ENCODE assay signal across 1 cellular context in the genomic region with DNA sequence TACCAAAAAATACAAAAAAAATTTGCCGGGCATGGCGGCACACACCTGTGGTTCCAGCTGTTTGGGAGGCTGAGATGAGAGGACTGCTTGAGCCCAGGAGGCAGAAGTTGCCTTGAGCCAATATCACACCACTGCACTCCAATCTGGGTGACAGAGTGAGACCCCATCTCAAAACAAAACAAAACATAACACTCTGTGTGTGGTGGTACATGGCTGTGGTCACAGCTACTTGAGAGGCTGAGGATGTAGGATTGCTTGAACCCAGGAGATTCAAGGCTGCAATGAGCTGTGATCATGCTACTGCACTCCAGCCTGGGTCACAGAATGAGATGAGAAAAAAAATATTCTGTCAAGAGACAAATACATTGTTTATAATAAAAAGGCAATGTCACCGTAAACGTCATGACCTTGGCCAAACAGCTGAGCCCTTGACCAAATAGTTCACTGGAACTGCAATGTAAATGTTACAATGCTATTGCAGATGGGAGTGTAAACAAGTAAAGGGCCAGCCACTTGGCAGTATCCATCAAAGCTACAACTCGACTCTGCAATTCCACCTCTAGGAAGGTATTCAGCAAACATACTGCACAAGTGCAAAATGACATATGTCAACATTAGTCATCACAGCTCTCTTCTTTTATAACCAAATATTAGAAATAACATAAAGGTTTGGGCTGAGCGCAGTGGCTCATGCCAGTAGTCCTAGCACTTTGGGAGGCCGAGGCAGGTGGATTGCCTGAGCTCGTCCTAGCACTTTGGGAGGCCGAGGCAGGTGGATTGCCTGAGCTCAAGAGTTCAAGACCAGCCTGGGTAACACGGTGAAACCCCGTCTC.
TF ChIP-seq lines count a peak whose summit lies in the region.

No MANE protein-coding gene starts in this region.

TF ChIP-seq in HepG2, 621 proteins besides CTCF, POLR2A, EP300 and RAD21 (continued from another document and continues in another):
- TF ChIP-seq, protein P1, sequence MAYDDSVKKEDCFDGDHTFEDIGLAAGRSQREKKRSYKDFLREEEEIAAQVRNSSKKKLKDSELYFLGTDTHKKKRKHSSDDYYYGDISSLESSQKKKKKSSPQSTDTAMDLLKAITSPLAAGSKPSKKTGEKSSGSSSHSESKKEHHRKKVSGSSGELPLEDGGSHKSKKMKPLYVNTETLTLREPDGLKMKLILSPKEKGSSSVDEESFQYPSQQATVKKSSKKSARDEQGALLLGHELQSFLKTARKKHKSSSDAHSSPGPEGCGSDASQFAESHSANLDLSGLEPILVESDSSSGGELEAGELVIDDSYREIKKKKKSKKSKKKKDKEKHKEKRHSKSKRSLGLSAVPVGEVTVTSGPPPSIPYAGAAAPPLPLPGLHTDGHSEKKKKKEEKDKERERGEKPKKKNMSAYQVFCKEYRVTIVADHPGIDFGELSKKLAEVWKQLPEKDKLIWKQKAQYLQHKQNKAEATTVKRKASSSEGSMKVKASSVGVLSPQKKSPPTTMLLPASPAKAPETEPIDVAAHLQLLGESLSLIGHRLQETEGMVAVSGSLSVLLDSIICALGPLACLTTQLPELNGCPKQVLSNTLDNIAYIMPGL (CRISPR knock-in tag; IDR thresholded peaks at IDR 0.05; ENCODE audit: borderline replicate concordance in 1 of 2, low read depth in 1 of 2) = peak; percentile 52 to 84; a peak in 2 of 4 replicates
- peak; percentile 99 for TF ChIP-seq ZBTB20 (CRISPR knock-in tag; IDR thresholded peaks at IDR 0.05; ENCODE audit: borderline replicate concordance, low read depth)
- TF ChIP-seq MLLT10 (CRISPR knock-in tag; IDR thresholded peaks at IDR 0.05) = no peak
- no peak for TF ChIP-seq ZNF232 (CRISPR knock-in tag; IDR thresholded peaks at IDR 0.05; ENCODE audit: borderline replicate concordance)
- TF ChIP-seq ONECUT2 (CRISPR knock-in tag; IDR thresholded peaks at IDR 0.05) = no peak
- TF ChIP-seq NFE2L1 (CRISPR knock-in tag; IDR thresholded peaks at IDR 0.05; ENCODE audit: borderline replicate concordance) = no peak
- TF ChIP-seq, protein P2, sequence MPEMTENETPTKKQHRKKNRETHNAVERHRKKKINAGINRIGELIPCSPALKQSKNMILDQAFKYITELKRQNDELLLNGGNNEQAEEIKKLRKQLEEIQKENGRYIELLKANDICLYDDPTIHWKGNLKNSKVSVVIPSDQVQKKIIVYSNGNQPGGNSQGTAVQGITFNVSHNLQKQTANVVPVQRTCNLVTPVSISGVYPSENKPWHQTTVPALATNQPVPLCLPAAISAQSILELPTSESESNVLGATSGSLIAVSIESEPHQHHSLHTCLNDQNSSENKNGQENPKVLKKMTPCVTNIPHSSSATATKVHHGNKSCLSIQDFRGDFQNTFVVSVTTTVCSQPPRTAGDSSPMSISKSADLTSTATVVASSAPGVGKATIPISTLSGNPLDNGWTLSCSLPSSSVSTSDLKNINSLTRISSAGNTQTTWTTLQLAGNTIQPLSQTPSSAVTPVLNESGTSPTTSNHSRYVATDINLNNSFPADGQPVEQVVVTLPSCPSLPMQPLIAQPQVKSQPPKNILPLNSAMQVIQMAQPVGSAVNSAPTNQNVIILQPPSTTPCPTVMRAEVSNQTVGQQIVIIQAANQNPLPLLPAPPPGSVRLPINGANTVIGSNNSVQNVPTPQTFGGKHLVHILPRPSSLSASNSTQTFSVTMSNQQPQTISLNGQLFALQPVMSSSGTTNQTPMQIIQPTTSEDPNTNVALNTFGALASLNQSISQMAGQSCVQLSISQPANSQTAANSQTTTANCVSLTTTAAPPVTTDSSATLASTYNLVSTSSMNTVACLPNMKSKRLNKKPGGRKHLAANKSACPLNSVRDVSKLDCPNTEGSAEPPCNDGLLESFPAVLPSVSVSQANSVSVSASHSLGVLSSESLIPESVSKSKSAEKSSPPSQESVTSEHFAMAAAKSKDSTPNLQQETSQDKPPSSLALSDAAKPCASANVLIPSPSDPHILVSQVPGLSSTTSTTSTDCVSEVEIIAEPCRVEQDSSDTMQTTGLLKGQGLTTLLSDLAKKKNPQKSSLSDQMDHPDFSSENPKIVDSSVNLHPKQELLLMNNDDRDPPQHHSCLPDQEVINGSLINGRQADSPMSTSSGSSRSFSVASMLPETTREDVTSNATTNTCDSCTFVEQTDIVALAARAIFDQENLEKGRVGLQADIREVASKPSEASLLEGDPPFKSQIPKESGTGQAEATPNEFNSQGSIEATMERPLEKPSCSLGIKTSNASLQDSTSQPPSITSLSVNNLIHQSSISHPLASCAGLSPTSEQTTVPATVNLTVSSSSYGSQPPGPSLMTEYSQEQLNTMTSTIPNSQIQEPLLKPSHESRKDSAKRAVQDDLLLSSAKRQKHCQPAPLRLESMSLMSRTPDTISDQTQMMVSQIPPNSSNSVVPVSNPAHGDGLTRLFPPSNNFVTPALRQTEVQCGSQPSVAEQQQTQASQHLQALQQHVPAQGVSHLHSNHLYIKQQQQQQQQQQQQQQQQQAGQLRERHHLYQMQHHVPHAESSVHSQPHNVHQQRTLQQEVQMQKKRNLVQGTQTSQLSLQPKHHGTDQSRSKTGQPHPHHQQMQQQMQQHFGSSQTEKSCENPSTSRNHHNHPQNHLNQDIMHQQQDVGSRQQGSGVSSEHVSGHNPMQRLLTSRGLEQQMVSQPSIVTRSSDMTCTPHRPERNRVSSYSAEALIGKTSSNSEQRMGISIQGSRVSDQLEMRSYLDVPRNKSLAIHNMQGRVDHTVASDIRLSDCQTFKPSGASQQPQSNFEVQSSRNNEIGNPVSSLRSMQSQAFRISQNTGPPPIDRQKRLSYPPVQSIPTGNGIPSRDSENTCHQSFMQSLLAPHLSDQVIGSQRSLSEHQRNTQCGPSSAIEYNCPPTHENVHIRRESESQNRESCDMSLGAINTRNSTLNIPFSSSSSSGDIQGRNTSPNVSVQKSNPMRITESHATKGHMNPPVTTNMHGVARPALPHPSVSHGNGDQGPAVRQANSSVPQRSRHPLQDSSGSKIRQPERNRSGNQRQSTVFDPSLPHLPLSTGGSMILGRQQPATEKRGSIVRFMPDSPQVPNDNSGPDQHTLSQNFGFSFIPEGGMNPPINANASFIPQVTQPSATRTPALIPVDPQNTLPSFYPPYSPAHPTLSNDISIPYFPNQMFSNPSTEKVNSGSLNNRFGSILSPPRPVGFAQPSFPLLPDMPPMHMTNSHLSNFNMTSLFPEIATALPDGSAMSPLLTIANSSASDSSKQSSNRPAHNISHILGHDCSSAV (CRISPR knock-in tag; IDR thresholded peaks at IDR 0.05; ENCODE audit: borderline replicate concordance) = no peak
- TF ChIP-seq, protein P3, sequence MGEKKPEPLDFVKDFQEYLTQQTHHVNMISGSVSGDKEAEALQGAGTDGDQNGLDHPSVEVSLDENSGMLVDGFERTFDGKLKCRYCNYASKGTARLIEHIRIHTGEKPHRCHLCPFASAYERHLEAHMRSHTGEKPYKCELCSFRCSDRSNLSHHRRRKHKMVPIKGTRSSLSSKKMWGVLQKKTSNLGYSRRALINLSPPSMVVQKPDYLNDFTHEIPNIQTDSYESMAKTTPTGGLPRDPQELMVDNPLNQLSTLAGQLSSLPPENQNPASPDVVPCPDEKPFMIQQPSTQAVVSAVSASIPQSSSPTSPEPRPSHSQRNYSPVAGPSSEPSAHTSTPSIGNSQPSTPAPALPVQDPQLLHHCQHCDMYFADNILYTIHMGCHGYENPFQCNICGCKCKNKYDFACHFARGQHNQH (CRISPR knock-in tag; IDR thresholded peaks at IDR 0.05) = peak; percentile 100
- no peak for TF ChIP-seq AGO1 (IDR thresholded peaks at IDR 0.05; ENCODE audit: low read depth, low read length, poor library complexity, severe bottlenecking)
- peak; percentile 80 for TF ChIP-seq SIX4 (CRISPR knock-in tag; IDR thresholded peaks at IDR 0.05)
- TF ChIP-seq, protein P4, sequence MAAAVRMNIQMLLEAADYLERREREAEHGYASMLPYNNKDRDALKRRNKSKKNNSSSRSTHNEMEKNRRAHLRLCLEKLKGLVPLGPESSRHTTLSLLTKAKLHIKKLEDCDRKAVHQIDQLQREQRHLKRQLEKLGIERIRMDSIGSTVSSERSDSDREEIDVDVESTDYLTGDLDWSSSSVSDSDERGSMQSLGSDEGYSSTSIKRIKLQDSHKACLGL (CRISPR knock-in tag; IDR thresholded peaks at IDR 0.05) = no peak
- peak; percentile 31; the same call in 1 of the 2 replicates for TF ChIP-seq TSC22D2 (CRISPR knock-in tag; IDR thresholded peaks at IDR 0.05; ENCODE audit: borderline replicate concordance)
- TF ChIP-seq, protein P5, sequence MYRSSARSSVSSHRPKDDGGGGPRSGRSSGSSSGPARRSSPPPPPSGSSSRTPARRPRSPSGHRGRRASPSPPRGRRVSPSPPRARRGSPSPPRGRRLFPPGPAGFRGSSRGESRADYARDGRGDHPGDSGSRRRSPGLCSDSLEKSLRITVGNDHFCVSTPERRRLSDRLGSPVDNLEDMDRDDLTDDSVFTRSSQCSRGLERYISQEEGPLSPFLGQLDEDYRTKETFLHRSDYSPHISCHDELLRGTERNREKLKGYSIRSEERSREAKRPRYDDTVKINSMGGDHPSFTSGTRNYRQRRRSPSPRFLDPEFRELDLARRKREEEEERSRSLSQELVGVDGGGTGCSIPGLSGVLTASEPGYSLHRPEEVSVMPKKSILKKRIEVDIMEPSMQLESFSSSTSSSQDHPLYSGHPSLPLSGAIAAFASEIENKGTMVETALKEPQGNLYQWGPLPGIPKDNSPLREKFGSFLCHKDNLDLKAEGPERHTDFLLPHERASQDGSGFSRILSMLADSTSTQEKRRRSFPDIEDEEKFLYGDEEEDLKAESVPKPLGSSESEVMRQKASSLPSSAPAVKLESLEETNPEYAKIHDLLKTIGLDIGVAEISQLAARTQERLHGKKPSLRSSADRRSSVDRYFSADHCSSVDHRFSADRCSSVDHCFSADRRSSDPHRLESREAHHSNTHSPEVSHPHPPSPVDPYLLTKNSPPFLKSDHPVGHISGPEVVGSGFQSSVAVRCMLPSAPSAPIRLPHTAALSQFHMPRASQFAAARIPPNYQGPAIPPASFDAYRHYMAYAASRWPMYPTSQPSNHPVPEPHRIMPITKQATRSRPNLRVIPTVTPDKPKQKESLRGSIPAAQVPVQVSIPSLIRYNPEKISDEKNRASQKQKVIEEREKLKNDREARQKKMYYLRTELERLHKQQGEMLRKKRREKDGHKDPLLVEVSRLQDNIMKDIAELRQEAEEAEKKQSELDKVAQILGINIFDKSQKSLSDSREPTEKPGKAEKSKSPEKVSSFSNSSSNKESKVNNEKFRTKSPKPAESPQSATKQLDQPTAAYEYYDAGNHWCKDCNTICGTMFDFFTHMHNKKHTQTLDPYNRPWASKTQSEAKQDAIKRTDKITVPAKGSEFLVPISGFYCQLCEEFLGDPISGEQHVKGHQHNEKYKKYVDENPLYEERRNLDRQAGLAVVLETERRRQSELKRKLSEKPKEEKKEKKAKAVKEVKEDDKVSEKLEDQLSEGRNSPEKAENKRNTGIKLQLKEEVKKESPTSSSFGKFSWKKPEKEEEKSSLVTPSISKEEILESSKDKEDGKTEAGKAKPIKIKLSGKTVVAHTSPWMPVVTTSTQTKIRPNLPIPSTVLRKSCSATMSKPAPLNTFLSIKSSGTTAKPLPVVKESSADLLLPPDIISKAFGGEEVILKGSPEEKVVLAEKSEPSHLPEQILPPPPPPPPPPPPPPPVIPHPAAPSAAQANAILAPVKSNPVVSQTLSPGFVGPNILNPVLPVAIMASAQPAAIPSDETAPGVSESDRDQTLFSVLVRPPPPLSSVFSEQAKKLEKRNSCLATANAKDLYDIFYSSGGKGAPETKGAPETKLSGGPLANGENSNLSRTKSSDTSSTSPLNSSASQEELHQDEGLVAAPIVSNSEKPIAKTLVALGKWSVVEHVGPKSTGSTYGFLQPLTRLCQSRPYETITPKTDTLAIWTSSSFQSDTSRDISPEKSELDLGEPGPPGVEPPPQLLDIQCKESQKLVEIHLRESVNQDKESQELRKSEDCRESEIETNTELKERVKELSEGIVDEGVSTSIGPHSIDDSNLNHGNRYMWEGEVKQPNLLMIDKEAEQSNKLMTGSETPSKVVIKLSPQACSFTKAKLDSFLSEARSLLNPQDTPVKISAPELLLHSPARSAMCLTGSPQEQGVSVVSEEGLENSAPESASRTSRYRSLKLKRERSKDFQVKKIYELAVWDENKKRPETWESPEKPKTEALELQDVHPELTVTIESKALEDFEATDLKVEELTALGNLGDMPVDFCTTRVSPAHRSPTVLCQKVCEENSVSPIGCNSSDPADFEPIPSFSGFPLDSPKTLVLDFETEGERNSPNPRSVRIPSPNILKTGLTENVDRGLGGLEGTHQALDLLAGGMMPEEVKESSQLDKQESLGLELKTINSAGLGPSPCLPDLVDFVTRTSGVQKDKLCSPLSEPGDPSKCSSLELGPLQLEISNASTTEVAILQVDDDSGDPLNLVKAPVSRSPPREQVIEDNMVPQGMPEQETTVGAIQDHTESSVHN (CRISPR knock-in tag; IDR thresholded peaks at IDR 0.05) = peak; percentile 66; the same call in 1 of the 2 replicates
- peak; percentile 85 for TF ChIP-seq MAFF (IDR thresholded peaks at IDR 0.05; ENCODE audit: low read depth, low read length)
- TF ChIP-seq MAF1 (CRISPR knock-in tag; IDR thresholded peaks at IDR 0.05; ENCODE audit: borderline replicate concordance) = no peak
- TF ChIP-seq, protein P6, sequence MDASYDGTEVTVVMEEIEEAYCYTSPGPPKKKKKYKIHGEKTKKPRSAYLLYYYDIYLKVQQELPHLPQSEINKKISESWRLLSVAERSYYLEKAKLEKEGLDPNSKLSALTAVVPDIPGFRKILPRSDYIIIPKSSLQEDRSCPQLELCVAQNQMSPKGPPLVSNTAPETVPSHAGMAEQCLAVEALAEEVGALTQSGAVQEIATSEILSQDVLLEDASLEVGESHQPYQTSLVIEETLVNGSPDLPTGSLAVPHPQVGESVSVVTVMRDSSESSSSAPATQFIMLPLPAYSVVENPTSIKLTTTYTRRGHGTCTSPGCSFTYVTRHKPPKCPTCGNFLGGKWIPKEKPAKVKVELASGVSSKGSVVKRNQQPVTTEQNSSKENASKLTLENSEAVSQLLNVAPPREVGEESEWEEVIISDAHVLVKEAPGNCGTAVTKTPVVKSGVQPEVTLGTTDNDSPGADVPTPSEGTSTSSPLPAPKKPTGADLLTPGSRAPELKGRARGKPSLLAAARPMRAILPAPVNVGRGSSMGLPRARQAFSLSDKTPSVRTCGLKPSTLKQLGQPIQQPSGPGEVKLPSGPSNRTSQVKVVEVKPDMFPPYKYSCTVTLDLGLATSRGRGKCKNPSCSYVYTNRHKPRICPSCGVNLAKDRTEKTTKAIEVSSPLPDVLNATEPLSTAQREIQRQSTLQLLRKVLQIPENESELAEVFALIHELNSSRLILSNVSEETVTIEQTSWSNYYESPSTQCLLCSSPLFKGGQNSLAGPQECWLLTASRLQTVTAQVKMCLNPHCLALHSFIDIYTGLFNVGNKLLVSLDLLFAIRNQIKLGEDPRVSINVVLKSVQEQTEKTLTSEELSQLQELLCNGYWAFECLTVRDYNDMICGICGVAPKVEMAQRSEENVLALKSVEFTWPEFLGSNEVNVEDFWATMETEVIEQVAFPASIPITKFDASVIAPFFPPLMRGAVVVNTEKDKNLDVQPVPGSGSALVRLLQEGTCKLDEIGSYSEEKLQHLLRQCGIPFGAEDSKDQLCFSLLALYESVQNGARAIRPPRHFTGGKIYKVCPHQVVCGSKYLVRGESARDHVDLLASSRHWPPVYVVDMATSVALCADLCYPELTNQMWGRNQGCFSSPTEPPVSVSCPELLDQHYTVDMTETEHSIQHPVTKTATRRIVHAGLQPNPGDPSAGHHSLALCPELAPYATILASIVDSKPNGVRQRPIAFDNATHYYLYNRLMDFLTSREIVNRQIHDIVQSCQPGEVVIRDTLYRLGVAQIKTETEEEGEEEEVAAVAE (CRISPR knock-in tag; IDR thresholded peaks at IDR 0.05; ENCODE audit: borderline replicate concordance) = peak; percentile 88; the same call in 1 of the 2 replicates
